In genomic region chr7:152760384-152761115, GRCh38 we compare ENCODE assay signal across 8 cellular contexts. TPM values are rescaled to one million over a fixed set of nuclear protein-coding genes. Genes with fewer than 3 reads are reported as not detected.
A peak's percentile ranks its signal among the peaks of the same experiment; 100 is the strongest.
DNase-seq lines count a peak whose midpoint lies in the region; ATAC-seq and TF ChIP-seq lines count a peak whose summit lies in the region.

No MANE protein-coding gene starts in this region.

- H3K4me1 ChIP-seq in Peyer's patch = peaks cover 0 to 11% (median 5%) of the 10 kb centered on the region in 4 donors
- peaks cover 11% of the 10 kb centered on the region for H3K4me1 ChIP-seq in endocrine pancreas (ENCODE audit: control insufficient read depth, insufficient read depth, low read length)
- H3K4me1 ChIP-seq in neutrophil (ENCODE audit: control insufficient read depth in 1 of 2, insufficient read depth in 1 of 2, low read depth in 1 of 2, low read length in 1 of 2) = peaks cover 27 to 30% of the 10 kb centered on the region in 2 experiments

- TF ChIP-seq CTCF in AG10803 (conservative IDR thresholded peaks at IDR 0.05; ENCODE audit: low read length) (no peak), Peyer's patch (IDR thresholded peaks at IDR 0.05) (no peak), neutrophil (IDR thresholded peaks at IDR 0.05) (no peak)

- H3K4me3 ChIP-seq in AG10803 (ENCODE audit: low read length) (peak overlapping the region; percentile 84), Peyer's patch (peak overlapping the region; percentile 95 to 100 (median 98)), endocrine pancreas (ENCODE audit: control insufficient read depth, insufficient read depth, low read length) (peak overlapping the region; percentile 79), neutrophil (ENCODE audit: low read depth in 1 of 2, low read length in 1 of 2) (peak overlapping the region; percentile 75 to 94)

- ATAC-seq in GM18909 (IDR thresholded peaks at IDR 0.05; ENCODE audit: poor library complexity, unreplicated experiment) (peak; percentile 16), GM21717 (IDR thresholded peaks at IDR 0.05; ENCODE audit: unreplicated experiment) (no peak)

- no peak for TF ChIP-seq POLR2A in Peyer's patch (IDR thresholded peaks at IDR 0.05)

- H3K9ac ChIP-seq in endocrine pancreas (ENCODE audit: control insufficient read depth, insufficient read depth, low read length) = peak overlapping the region; percentile 90

- H3K27me3 ChIP-seq in Peyer's patch = no peaks in the 10 kb centered on the region
- no peaks in the 10 kb centered on the region for H3K27me3 ChIP-seq in endocrine pancreas (ENCODE audit: control insufficient read depth, insufficient read depth, low read length)
- no peaks in the 10 kb centered on the region for H3K27me3 ChIP-seq in neutrophil

- H3K27ac ChIP-seq in Peyer's patch (peak overlapping the region; percentile 86 to 94 (median 94)), neutrophil (peak overlapping the region; percentile 85)

- DNase-seq in AG10803 (ENCODE audit: low read depth) (no peak), Peyer's patch (no peak), SK-N-DZ (ENCODE audit: low spot score) (no peak), iPS-NIHi7 (ENCODE audit: extremely low spot score) (no peak)

- H3K36me3 ChIP-seq in Peyer's patch (no peaks in the 10 kb centered on the region), endocrine pancreas (ENCODE audit: control insufficient read depth, insufficient read depth, low read length) (no peaks in the 10 kb centered on the region), neutrophil (no peaks in the 10 kb centered on the region)

- H3K9me3 ChIP-seq in Peyer's patch (no peaks in the 10 kb centered on the region), endocrine pancreas (ENCODE audit: control insufficient read depth, low read length) (no peaks in the 10 kb centered on the region), neutrophil (no peaks in the 10 kb centered on the region)

RNA-seq across cellular contexts. Expression of gene ACTR3B, which starts 1.0 kb away (rescaled TPM):
- total RNA-seq in Peyer's patch = 10 to 100 TPM in 2 of 4 donors, 1 to 10 TPM in 2; 1.8 to 27.2 (median 9.6) TPM
- polyA plus RNA-seq in SK-N-DZ (2014; cell fraction: cytosol; rRNA removed) = 17.3 and 36.4 TPM in 2 replicates
- polyA plus RNA-seq in SK-N-DZ (2014; cell fraction: nucleus; rRNA removed) = 11.0 and 14.1 TPM in 2 replicates
